Comparison of ENCODE assay signal across 8 cellular contexts in genomic region chr19:50329146-50329925, GRCh38. TPM values are rescaled to one million over a fixed set of nuclear protein-coding genes. Genes with fewer than 3 reads are reported as not detected.
DNase-seq lines count a peak whose midpoint lies in the region; ATAC-seq, FAIRE-seq and TF ChIP-seq lines count a peak whose summit lies in the region.

Gene KCNC3, minus strand, starts transcription at chr19:50329377. Its CDS starts 295 bp downstream, at chr19:50329082.

- H3K79me1 ChIP-seq in H1 (ENCODE audit: low read depth, low read length): peaks cover 3% of the 10 kb centered on the region; the same call in 1 of the 2 replicates

- H3K9me3 ChIP-seq in H1 (ENCODE audit: insufficient read depth in 2 of 2, low read depth in 1 of 2, low read length in 1 of 2): no peaks in the 10 kb centered on the region

- H4K20me1 ChIP-seq in H1 (replicated peaks in 1 of 2; ENCODE audit: control insufficient read depth in 1 of 2, insufficient read depth in 2 of 2, low read length in 2 of 2): peaks cover 12 to 14% of the 10 kb centered on the region in 2 experiments

- no peak within 1 kb of the TSS for H3K56ac ChIP-seq in H1 (replicated peaks; ENCODE audit: insufficient read length, low read depth, low read length)

- no peak for TF ChIP-seq CTCF in H1 (IDR thresholded peaks at IDR 0.05; ENCODE audit: control extremely low read depth in 1 of 3, insufficient read depth in 1 of 3, low read depth in 1 of 3, low read length in 3 of 3)

- H4K91ac ChIP-seq in H1 (replicated peaks; ENCODE audit: insufficient read length, low read length): peak within 1 kb of the TSS; percentile 17

- POLR2A ChIA-PET in H1 (lab: Charles Lee; ENCODE audit: partially characterized antibody): interaction anchor here (0.6 to 4.3 kb wide), 9 partner anchors 8 to 67 kb away, joined by 3 to 40 read pairs (median 4); partner anchors contain the start of gene POLD1

- H4K5ac ChIP-seq in H1 (ENCODE audit: insufficient read length, low read depth, low read length): peak within 1 kb of the TSS; percentile 95

- peaks cover 2 to 33% (median 15%) of the 10 kb centered on the region in 4 experiments for H3K4me1 ChIP-seq in H1 (replicated peaks in 1 of 4; ENCODE audit: control insufficient read depth in 3 of 4, insufficient read depth in 4 of 4, low read length in 3 of 4)

- TF ChIP-seq POLR2A in H1 (IDR thresholded peaks at IDR 0.05; ENCODE audit: control extremely low read depth in 1 of 2, low read depth in 2 of 2, low read length in 2 of 2): peak; percentile 56 to 74; a peak in 2 of 3 replicates

- no peak within 1 kb of the TSS for H3K4ac ChIP-seq in H1 (replicated peaks; ENCODE audit: insufficient read length, low read depth, low read length)

- peak within 1 kb of the TSS; percentile 18; the same call in 1 of the 2 replicates for H2BK15ac ChIP-seq in H1 (ENCODE audit: low read length)

- no peaks in the 10 kb centered on the region for H3K36me3 ChIP-seq in H1 (ENCODE audit: control insufficient read depth in 2 of 4, insufficient read depth in 4 of 4, low read length in 3 of 4)

- peak within 1 kb of the TSS; percentile 49 to 73 (median 61) for H3K9ac ChIP-seq in H1 (replicated peaks in 1 of 4; ENCODE audit: extremely low read depth in 1 of 4, low read depth in 3 of 4, low read length in 3 of 4)

- H3K27me3 ChIP-seq in H1 (replicated peaks in 1 of 4; ENCODE audit: control insufficient read depth in 3 of 4, extremely low read depth in 1 of 4, insufficient read depth in 3 of 4, low read length in 3 of 4): peaks cover 5 to 15% (median 12%) of the 10 kb centered on the region in 4 experiments; a peak in 6 of 7 replicates

- 0 out of 2 replicates have a peak within 1 kb of the TSS, but pooled peaks have one; percentile 3 for H2AK5ac ChIP-seq in H1 (ENCODE audit: low read depth, low read length)

- peak; percentile 92 for FAIRE-seq in H1 (lab: Jason Lieb, UNC)

- no peak within 1 kb of the TSS for H3K14ac ChIP-seq in H1 (ENCODE audit: insufficient read length)

- CTCF ChIA-PET in H1 (lab: Charles Lee; ENCODE audit: partially characterized antibody): interaction anchor here (0.8 to 3.0 kb wide), 10 partner anchors 12 to 182 kb away, joined by 3 to 10 read pairs (median 4); no protein-coding TSS in a partner anchor

- 0 out of 2 replicates have a peak within 1 kb of the TSS, but pooled peaks have one; percentile 45 for H4K8ac ChIP-seq in H1 (ENCODE audit: extremely low read depth, insufficient read depth, low read length)

- H2BK120ac ChIP-seq in H1 (replicated peaks; ENCODE audit: low read depth, low read length): no peak within 1 kb of the TSS

- ATAC-seq in GM19023 (IDR thresholded peaks at IDR 0.05; ENCODE audit: unreplicated experiment) (peak; percentile 52), HG03342 (IDR thresholded peaks at IDR 0.05; ENCODE audit: unreplicated experiment) (peak; percentile 49)

- DNase-seq in AG08395 (ENCODE audit: low spot score) (peak; percentile 93), NCI-H69 (lab: John Stamatoyannopoulos, UW) (peak; percentile 94), H1 (ENCODE audit: low read depth in 1 of 2, low spot score in 2 of 2) (peak; percentile 98 to 99), medulla oblongata (ENCODE audit: extremely low spot score) (peak; percentile 99)
- peak; percentile 59 to 91 (median 70) for DNase-seq in activated CD8-positive, alpha-beta memory T cell treated with anti-CD3 and anti-CD28 coated beads for 48 hours (ENCODE audit: low read depth in 2 of 3, low spot score in 2 of 3)
- peak; percentile 83 for DNase-seq in stimulated activated CD8-positive, alpha-beta memory T cell treated with anti-CD3 and anti-CD28 coated beads, Interleukin-12 subunit alpha, Interleukin-12 subunit beta, amount 100 ng/mL, for 1 hour (ENCODE audit: low read depth)

- H3K23me2 ChIP-seq in H1 (ENCODE audit: low read depth, low read length): peaks cover 46% of the 10 kb centered on the region

- H3K18ac ChIP-seq in H1 (ENCODE audit: extremely low read depth, low read length): peak within 1 kb of the TSS; percentile 89

- H3K4me2 ChIP-seq in H1 (ENCODE audit: insufficient read depth in 1 of 2, low read depth in 2 of 2, low read length in 2 of 2): peak within 1 kb of the TSS; percentile 89 to 99

- H2BK5ac ChIP-seq in H1 (ENCODE audit: low read depth, low read length): peak within 1 kb of the TSS; percentile 88

- no peak for TF ChIP-seq EP300 in H1 (IDR thresholded peaks at IDR 0.05; ENCODE audit: borderline replicate concordance in 1 of 2, low read depth in 2 of 2, low read length in 2 of 2)

- no peak within 1 kb of the TSS for H3K23ac ChIP-seq in H1 (ENCODE audit: insufficient read length)

- no peak for TF ChIP-seq RAD21 in H1 (IDR thresholded peaks at IDR 0.05 in 1 of 2, conservative IDR thresholded peaks at IDR 0.05 in 1 of 2; ENCODE audit: low read depth in 2 of 2, low read length in 2 of 2)

- 3% methylated on average over 18 of the region's 43 CpGs; no CpG with 5 or more reads in 1 of the 2 experiments for WGBS in H1 (ENCODE audit: extremely low coverage in 1 of 2, insufficient coverage in 1 of 2, insufficient read length in 1 of 2, insufficient replicate concordance in 2 of 2, low coverage in 1 of 2, low lambda C conversion rate in 2 of 2, missing lambda C conversion rate in 1 of 2), 2 experiments

- peak within 1 kb of the TSS; percentile 29; the same call in 1 of the 2 replicates for H2BK12ac ChIP-seq in H1 (ENCODE audit: low read depth, low read length)

- H3K27ac ChIP-seq in H1 (ENCODE audit: low read depth, low read length): 0 out of 2 replicates have a peak within 1 kb of the TSS, but pooled peaks have one; percentile 12

- H3K79me2 ChIP-seq in H1 (ENCODE audit: control insufficient read depth in 1 of 2, insufficient read depth in 2 of 2, low read length in 2 of 2): peaks cover 3 to 10% of the 10 kb centered on the region in 2 experiments; a peak in 2 of 4 replicates

- H3K4me3 ChIP-seq in H1 (ENCODE audit: extremely low read depth in 1 of 4, insufficient read depth in 2 of 4, low read depth in 3 of 4, low read length in 4 of 4): peak within 1 kb of the TSS; percentile 74 to 96 (median 84)

- H2BK20ac ChIP-seq in H1 (ENCODE audit: low read length): no peak within 1 kb of the TSS

- H2AFZ ChIP-seq in H1 (ENCODE audit: low read length): no peak within 1 kb of the TSS

TF ChIP-seq in H1, 55 proteins besides CTCF, POLR2A, EP300 and RAD21 (continues in another document):
- TF ChIP-seq SUZ12 (IDR thresholded peaks at IDR 0.05; ENCODE audit: low read length) (no peak), PHF8 (conservative IDR thresholded peaks at IDR 0.05; ENCODE audit: low read depth, low read length) (peak; percentile 33; the same call in 1 of the 2 replicates), RFX5 (IDR thresholded peaks at IDR 0.05; ENCODE audit: borderline replicate concordance, low read depth, low read length) (no peak), TCF12 (IDR thresholded peaks at IDR 0.05; ENCODE audit: low read depth, low read length) (no peak)
- TF ChIP-seq, protein P1, sequence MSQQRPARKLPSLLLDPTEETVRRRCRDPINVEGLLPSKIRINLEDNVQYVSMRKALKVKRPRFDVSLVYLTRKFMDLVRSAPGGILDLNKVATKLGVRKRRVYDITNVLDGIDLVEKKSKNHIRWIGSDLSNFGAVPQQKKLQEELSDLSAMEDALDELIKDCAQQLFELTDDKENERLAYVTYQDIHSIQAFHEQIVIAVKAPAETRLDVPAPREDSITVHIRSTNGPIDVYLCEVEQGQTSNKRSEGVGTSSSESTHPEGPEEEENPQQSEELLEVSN (IDR thresholded peaks at IDR 0.05): peak; percentile 68

RNA-seq across cellular contexts. Expression of gene KCNC3, which starts in this region (rescaled TPM):
- total RNA-seq in H1 (2021; fragmentation: NEBNext Ultra II Directional; extraction: Animal tissue kit (Norgen Biotek cat#: 25700)): 7.2 and 8.5 TPM in 2 replicates
- 3.9 and 6.3 TPM in 2 replicates for polyA plus RNA-seq in H1 (2011; rRNA removed)
- 3.0 TPM for polyA plus RNA-seq in H1 (2011; cell fraction: cytosol; rRNA removed)
- 20.7 TPM for polyA plus RNA-seq in H1 (2011; cell fraction: nucleus; rRNA removed)
- 9.3 to 12.8 TPM (median 11.1 TPM) in 4 replicates for polyA plus RNA-seq in H1 (2012, experiment 1 of 2)
- 5.4 TPM for polyA plus RNA-seq in H1 (2012, experiment 2 of 2)
- 4.5 TPM for polyA plus RNA-seq in H1 (2013, experiment 1 of 2)
- 4.0 TPM for polyA plus RNA-seq in H1 (2013, experiment 2 of 2)
- 3.3 and 3.8 TPM in 2 replicates for polyA minus RNA-seq in H1 (2011; rRNA and poly(A)+ RNA removed)
- 6.0 TPM for polyA minus RNA-seq in H1 (2011; cell fraction: cytosol; rRNA and poly(A)+ RNA removed)
- 7.3 TPM for polyA minus RNA-seq in H1 (2011; cell fraction: nucleus; rRNA and poly(A)+ RNA removed)

Comparison
In these comparisons a context has a peak if more than half of its experiments do, and no peak if none do; other contexts are left out.
1. Peak in every context shown above with its lines: DNase-seq, ATAC-seq, H3K4me3 ChIP-seq and H3K27ac ChIP-seq.